ENCODE assay signal across 13 cellular contexts in the genomic region with DNA sequence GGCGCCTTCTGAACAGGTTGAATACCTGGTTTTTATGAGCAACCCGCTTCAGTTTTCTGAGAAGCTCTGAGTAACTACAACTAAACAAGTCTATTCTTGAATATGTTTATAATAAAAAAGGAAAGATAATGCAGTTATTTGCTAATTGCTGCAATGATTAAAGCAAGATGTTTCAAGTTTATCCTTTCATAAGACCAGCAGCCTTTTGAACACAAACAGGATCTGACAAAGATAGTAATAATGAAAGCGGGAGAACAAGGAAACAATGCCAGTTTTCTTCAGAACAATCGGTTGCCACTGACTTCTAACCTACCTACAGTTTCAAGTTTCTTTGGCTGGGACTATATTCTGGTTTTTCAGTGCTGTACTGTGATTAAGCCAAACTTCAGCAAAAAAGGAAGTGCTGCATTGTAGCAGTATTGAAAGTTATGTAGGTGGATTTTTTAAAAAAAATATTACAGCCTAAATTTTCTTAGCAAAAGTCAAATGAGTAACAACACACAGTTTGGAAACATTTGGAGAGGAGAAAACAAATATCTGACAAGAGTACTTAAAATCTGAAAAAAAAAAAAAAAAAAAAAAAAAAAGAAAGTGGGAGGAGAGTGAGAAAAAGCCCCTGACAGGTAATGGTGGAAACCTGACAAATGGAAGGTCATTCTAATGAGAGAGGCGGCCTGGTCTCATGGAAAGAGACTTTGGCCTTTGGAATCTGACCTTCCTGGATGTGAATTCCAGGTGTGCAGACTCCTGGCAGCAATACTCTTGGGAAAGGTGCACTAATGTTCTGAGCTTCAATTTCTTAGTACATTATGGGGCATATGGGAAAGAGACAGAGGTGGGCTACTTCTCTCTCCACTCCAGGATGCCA. TPM values are rescaled to one million over a fixed set of nuclear protein-coding genes. Genes with fewer than 3 reads are reported as not detected.
DNase-seq lines count a peak whose midpoint lies in the region; ATAC-seq and TF ChIP-seq lines count a peak whose summit lies in the region.
"Had no signal": no experiment of that assay in that cellular context is flagged by ENCODE, and none has a peak within 500 bp of the region (broad histone marks: within the 10 kb centered on the region; RNA-seq: fewer than 3 reads in every experiment).

No MANE protein-coding gene starts in this region.

- H3K27me3 Mint-ChIP-seq in nephron (ENCODE audit: low read depth): peaks cover 9% of the 10 kb centered on the region
- H3K27me3 Mint-ChIP-seq: memory B cell had no signal

- H3K27ac ChIP-seq in mammary epithelial cell (ENCODE audit: insufficient read depth, low read depth, low read length) (peak overlapping the region; percentile 74), ovary (no peak overlapping the region)
- H3K27ac ChIP-seq: gastroesophageal sphincter had no signal

- 23% methylated on average over 5 of the region's 5 CpGs for WGBS in mammary epithelial cell (ENCODE audit: low coverage, missing lambda C conversion rate)
- 44 to 50% (median 50%) methylated on average over 5 of the region's 5 CpGs for WGBS in ovary, 3 donors

- BruUV-seq in mammary epithelial cell (replicated peaks; lab: Mats Ljungman, UMichigan): no TSS peak

- dilution Hi-C loops in mammary epithelial cell (cut with HindIII; ENCODE audit: low sequenced_read_pairs): no loop called here

- intact Hi-C loops in mammary epithelial cell (cut with micrococcal nuclease) (no loop called here), ovary (cut with DNase I) (no loop called here)

- H3K4me1 ChIP-seq in mammary epithelial cell (ENCODE audit: insufficient read depth, low read length): peaks cover 60% of the 10 kb centered on the region
- H3K4me1 ChIP-seq in ovary (ENCODE audit: insufficient read depth): no peaks in the 10 kb centered on the region
- H3K4me1 ChIP-seq: gastroesophageal sphincter had no signal

- H3K36me3 Mint-ChIP-seq in nephron (ENCODE audit: low read depth): peaks cover 8% of the 10 kb centered on the region
- H3K36me3 Mint-ChIP-seq: memory B cell had no signal

- H3K79me2 ChIP-seq in mammary epithelial cell (ENCODE audit: insufficient read depth, low read length): peaks cover 74% of the 10 kb centered on the region

- TF ChIP-seq POLR2A in ovary (IDR thresholded peaks at IDR 0.05): no peak

- peaks cover 35% of the 10 kb centered on the region for H3K4me1 Mint-ChIP-seq in nephron
- H3K4me1 Mint-ChIP-seq: memory B cell had no signal

- H3K9ac ChIP-seq in mammary epithelial cell (ENCODE audit: insufficient read depth, low read length): peak overlapping the region; percentile 73

- TF ChIP-seq EP300 in ovary (IDR thresholded peaks at IDR 0.05): no peak

- in situ Hi-C loops in mammary epithelial cell (cut with MboI; ENCODE audit: low sequenced_read_pairs in 2 of 2): no loop called here

- H3K27me3 ChIP-seq in GM06990 (replicated peaks; ENCODE audit: control insufficient read depth, insufficient read depth, low read length): no peaks in the 10 kb centered on the region
- H3K27me3 ChIP-seq in mammary epithelial cell (ENCODE audit: insufficient read depth, low read length): no peaks in the 10 kb centered on the region
- H3K27me3 ChIP-seq in ovary: no peaks in the 10 kb centered on the region

- peak overlapping the region; percentile 78 for H3K4me2 ChIP-seq in mammary epithelial cell (ENCODE audit: insufficient read depth, low read depth, low read length)

- H3K9me3 ChIP-seq in mammary epithelial cell (replicated peaks; ENCODE audit: insufficient read depth, low read length) (no peaks in the 10 kb centered on the region), ovary (no peaks in the 10 kb centered on the region)
- H3K9me3 ChIP-seq: gastroesophageal sphincter had no signal

- no peak for TF ChIP-seq CTCF in GM06990 (IDR thresholded peaks at IDR 0.05; ENCODE audit: insufficient read depth, low read length, poor library complexity, severe bottlenecking)
- no peak for TF ChIP-seq CTCF in mammary epithelial cell (conservative IDR thresholded peaks at IDR 0.05 in 1 of 2, IDR thresholded peaks at IDR 0.05 in 1 of 2; ENCODE audit: extremely low read depth in 1 of 2, insufficient read depth in 1 of 2, low read depth in 1 of 2, low read length in 2 of 2)
- TF ChIP-seq CTCF in nephron (IDR thresholded peaks at IDR 0.05; ENCODE audit: unreplicated experiment in 3 of 3): no peak
- no peak for TF ChIP-seq CTCF in ovary (IDR thresholded peaks at IDR 0.05)
- TF ChIP-seq CTCF in omental fat pad (IDR thresholded peaks at IDR 0.05): no peak

- no peaks in the 10 kb centered on the region for H3K9me3 Mint-ChIP-seq in nephron
- H3K9me3 Mint-ChIP-seq: memory B cell had no signal

- CTCF ChIA-PET in mammary epithelial cell (lab: Charles Lee; ENCODE audit: low non-redundant PET): interaction anchor here (0.7 kb wide), 1 partner anchor 9 kb away, joined by 13 read pairs; no protein-coding TSS in a partner anchor

- no peaks in the 10 kb centered on the region for H4K20me1 ChIP-seq in mammary epithelial cell (ENCODE audit: insufficient read depth, low read length)

- DNase-seq in GM06990 (ENCODE audit: extremely low read depth, insufficient read length) (peak; percentile 38), mammary epithelial cell (peak; percentile 76), OCI-M1 (lab: John Stamatoyannopoulos, UW) (no peak), ovary (no peak), omental fat pad (ENCODE audit: low spot score) (no peak)
- DNase-seq: activated CD4-positive, alpha-beta T cell treated with anti-CD3 and anti-CD28 coated beads for 4 hours; NCI-H2029 treated with DMSO at 0.1 percent for 48 hours had no signal

- peak overlapping the region; percentile 33 for H2AFZ ChIP-seq in mammary epithelial cell (ENCODE audit: low read depth, low read length)

- H3K27ac Mint-ChIP-seq in nephron: peak overlapping the region in 2 of 3 experiments; percentile 28 to 70
- H3K27ac Mint-ChIP-seq: memory B cell had no signal

- ATAC-seq in GM21529 (IDR thresholded peaks at IDR 0.05; ENCODE audit: unreplicated experiment) (peak; percentile 52), GM21825 (IDR thresholded peaks at IDR 0.05; ENCODE audit: unreplicated experiment) (no peak), omental fat pad (ENCODE audit: low FRiP score) (no peak)
- ATAC-seq: gastroesophageal sphincter, Right ventricle myocardium inferior had no signal

- H3K4me3 ChIP-seq in GM06990 (replicated peaks; ENCODE audit: low read depth, low read length) (peak overlapping the region; percentile 23; the same call in 1 of the 2 replicates), mammary epithelial cell (replicated peaks in 1 of 3; ENCODE audit: insufficient read depth in 1 of 3, low read depth in 2 of 3, low read length in 3 of 3) (peak overlapping the region in 1 of 3 experiments; percentile 8), ovary (no peak overlapping the region)
- H3K4me3 ChIP-seq: gastroesophageal sphincter had no signal

- H3K4me3 Mint-ChIP-seq in nephron: no peak overlapping the region
- H3K4me3 Mint-ChIP-seq: memory B cell had no signal

- H3K36me3 ChIP-seq in GM06990 (ENCODE audit: control insufficient read depth, insufficient read depth, low read length): no peaks in the 10 kb centered on the region
- no peaks in the 10 kb centered on the region for H3K36me3 ChIP-seq in mammary epithelial cell (ENCODE audit: insufficient read depth, low read length)
- no peaks in the 10 kb centered on the region for H3K36me3 ChIP-seq in ovary
- H3K36me3 ChIP-seq: gastroesophageal sphincter had no signal

RNA-seq across cellular contexts. Expression of a gene that starts 11.4 kb away (rescaled TPM):
- total RNA-seq in mammary epithelial cell (10 to 100 TPM in 1 of 2 donors, under 1 TPM in 1; 0.83 to 11.7 TPM), ovary (1 to 10 TPM in 1 of 7 donors, under 1 TPM in 5, not detected in 1; 0.20 to 1.1 (median 0.35) TPM), omental fat pad (10 to 100 TPM in 1 of 4 donors, 1 to 10 TPM in 3; 1.2 to 12.1 (median 2.7) TPM)
- polyA plus RNA-seq in mammary epithelial cell (58.5 TPM), ovary (under 1 TPM; 0.31 to 0.63 TPM)
- polyA minus RNA-seq in mammary epithelial cell: 120 TPM

Comparison
In these comparisons a context has a peak if more than half of its experiments do, and no peak if none do; other contexts are left out.
1. DNase-seq: peak in GM06990 (single experiment) and mammary epithelial cell (single experiment); none in OCI-M1 (single experiment), ovary (0 of 5) and omental fat pad (single experiment).